Comparison of ENCODE assay signal across 1 cellular context in genomic region chr16:86664518-86665318, GRCh38.
TF ChIP-seq lines count a peak whose summit lies in the region.

No MANE protein-coding gene starts in this region.

TF ChIP-seq in A549, 52 proteins besides CTCF, POLR2A, EP300 and RAD21 (continued from another document):
- TF ChIP-seq, protein P1, sequence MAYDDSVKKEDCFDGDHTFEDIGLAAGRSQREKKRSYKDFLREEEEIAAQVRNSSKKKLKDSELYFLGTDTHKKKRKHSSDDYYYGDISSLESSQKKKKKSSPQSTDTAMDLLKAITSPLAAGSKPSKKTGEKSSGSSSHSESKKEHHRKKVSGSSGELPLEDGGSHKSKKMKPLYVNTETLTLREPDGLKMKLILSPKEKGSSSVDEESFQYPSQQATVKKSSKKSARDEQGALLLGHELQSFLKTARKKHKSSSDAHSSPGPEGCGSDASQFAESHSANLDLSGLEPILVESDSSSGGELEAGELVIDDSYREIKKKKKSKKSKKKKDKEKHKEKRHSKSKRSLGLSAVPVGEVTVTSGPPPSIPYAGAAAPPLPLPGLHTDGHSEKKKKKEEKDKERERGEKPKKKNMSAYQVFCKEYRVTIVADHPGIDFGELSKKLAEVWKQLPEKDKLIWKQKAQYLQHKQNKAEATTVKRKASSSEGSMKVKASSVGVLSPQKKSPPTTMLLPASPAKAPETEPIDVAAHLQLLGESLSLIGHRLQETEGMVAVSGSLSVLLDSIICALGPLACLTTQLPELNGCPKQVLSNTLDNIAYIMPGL (CRISPR knock-in tag; IDR thresholded peaks at IDR 0.05; ENCODE audit: borderline replicate concordance), result no peak
- TF ChIP-seq, protein P2, sequence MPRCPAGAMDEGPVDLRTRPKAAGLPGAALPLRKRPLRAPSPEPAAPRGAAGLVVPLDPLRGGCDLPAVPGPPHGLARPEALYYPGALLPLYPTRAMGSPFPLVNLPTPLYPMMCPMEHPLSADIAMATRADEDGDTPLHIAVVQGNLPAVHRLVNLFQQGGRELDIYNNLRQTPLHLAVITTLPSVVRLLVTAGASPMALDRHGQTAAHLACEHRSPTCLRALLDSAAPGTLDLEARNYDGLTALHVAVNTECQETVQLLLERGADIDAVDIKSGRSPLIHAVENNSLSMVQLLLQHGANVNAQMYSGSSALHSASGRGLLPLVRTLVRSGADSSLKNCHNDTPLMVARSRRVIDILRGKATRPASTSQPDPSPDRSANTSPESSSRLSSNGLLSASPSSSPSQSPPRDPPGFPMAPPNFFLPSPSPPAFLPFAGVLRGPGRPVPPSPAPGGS (IDR thresholded peaks at IDR 0.05), result no peak
- no peak for TF ChIP-seq REST (IDR thresholded peaks at IDR 0.05)
- TF ChIP-seq FOSL2 (IDR thresholded peaks at IDR 0.05), result peak; percentile 96
- TF ChIP-seq FOSL2 (CRISPR knock-in tag; IDR thresholded peaks at IDR 0.05), result peak; percentile 98
- no peak for TF ChIP-seq HDAC2 (IDR thresholded peaks at IDR 0.05)
- TF ChIP-seq HOXB5 (CRISPR knock-in tag; IDR thresholded peaks at IDR 0.05), result no peak
- no peak for TF ChIP-seq MAZ (IDR thresholded peaks at IDR 0.05; ENCODE audit: borderline replicate concordance, low read depth, low read length)
- peak; percentile 91 for TF ChIP-seq JUNB (IDR thresholded peaks at IDR 0.05)
- TF ChIP-seq GATA3 (IDR thresholded peaks at IDR 0.05; ENCODE audit: borderline replicate concordance), result peak; percentile 79
- TF ChIP-seq MAX (IDR thresholded peaks at IDR 0.05), result peak; percentile 71; the same call in 1 of the 2 replicates
- TF ChIP-seq ZC3H11A (IDR thresholded peaks at IDR 0.05), result no peak
- TF ChIP-seq ZSCAN20 (CRISPR knock-in tag; IDR thresholded peaks at IDR 0.05), result no peak
- no peak for TF ChIP-seq CBX8 (IDR thresholded peaks at IDR 0.05)
- TF ChIP-seq ESRRA (IDR thresholded peaks at IDR 0.05; ENCODE audit: borderline replicate concordance, low read length), result no peak; the same call in 1 of the 2 replicates
- TF ChIP-seq HEYL (CRISPR knock-in tag; IDR thresholded peaks at IDR 0.05), result no peak
- no peak for TF ChIP-seq BHLHE40 (IDR thresholded peaks at IDR 0.05; ENCODE audit: low read depth, low read length)
- TF ChIP-seq MAFK (IDR thresholded peaks at IDR 0.05; ENCODE audit: partially characterized antibody), result peak; percentile 93
- no peak for TF ChIP-seq TP53 (CRISPR knock-in tag; IDR thresholded peaks at IDR 0.05)
- TF ChIP-seq EHMT2 (IDR thresholded peaks at IDR 0.05; ENCODE audit: low read depth), result no peak
- TF ChIP-seq EHF (CRISPR knock-in tag; IDR thresholded peaks at IDR 0.05), result no peak
- peak; percentile 68 to 69; a peak in 3 of 5 replicates for TF ChIP-seq JUN (IDR thresholded peaks at IDR 0.05)
- no peak for TF ChIP-seq KDM5A (IDR thresholded peaks at IDR 0.05)
- TF ChIP-seq, protein P3, sequence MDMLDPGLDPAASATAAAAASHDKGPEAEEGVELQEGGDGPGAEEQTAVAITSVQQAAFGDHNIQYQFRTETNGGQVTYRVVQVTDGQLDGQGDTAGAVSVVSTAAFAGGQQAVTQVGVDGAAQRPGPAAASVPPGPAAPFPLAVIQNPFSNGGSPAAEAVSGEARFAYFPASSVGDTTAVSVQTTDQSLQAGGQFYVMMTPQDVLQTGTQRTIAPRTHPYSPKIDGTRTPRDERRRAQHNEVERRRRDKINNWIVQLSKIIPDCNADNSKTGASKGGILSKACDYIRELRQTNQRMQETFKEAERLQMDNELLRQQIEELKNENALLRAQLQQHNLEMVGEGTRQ (IDR thresholded peaks at IDR 0.05), result 0 out of 2 replicates have a peak, but pooled peaks have one; percentile 3
- TF ChIP-seq CHD4 (IDR thresholded peaks at IDR 0.05; ENCODE audit: borderline replicate concordance), result no peak
- peak in 1 of 2 experiments; percentile 68; a peak in 1 of 4 replicates for TF ChIP-seq CEBPB (IDR thresholded peaks at IDR 0.05)
- no peak for TF ChIP-seq CBX2 (IDR thresholded peaks at IDR 0.05; ENCODE audit: borderline replicate concordance, low read depth)
